In genomic region chr9:124860582-124861341, GRCh38 we compare ENCODE assay signal across 8 cellular contexts. TPM values are rescaled to one million over a fixed set of nuclear protein-coding genes. Genes with fewer than 3 reads are reported as not detected.
DNase-seq lines count a peak whose midpoint lies in the region; ATAC-seq and TF ChIP-seq lines count a peak whose summit lies in the region.

No MANE protein-coding gene starts in this region.

- no peak overlapping the region for H2AFZ ChIP-seq in parathyroid adenoma

- no peak for ATAC-seq in GM18502 (IDR thresholded peaks at IDR 0.05; ENCODE audit: poor library complexity, unreplicated experiment)

- whole genome bisulfite sequencing in esophagus, 2 donors, result 6 to 7% methylated on average over 12 of the region's 12 CpGs

- peaks cover 41% of the 10 kb centered on the region for H3K79me2 ChIP-seq in DOHH2 (ENCODE audit: control insufficient read depth, low read length)
- peaks cover 2% of the 10 kb centered on the region for H3K79me2 ChIP-seq in parathyroid adenoma

- H3K27ac ChIP-seq in DOHH2 (ENCODE audit: low read depth, low read length) (peak overlapping the region; percentile 79), Peyer's patch (peak overlapping the region; percentile 91 to 94 (median 92)), esophagus (ENCODE audit: low read depth in 2 of 2, low read length in 1 of 2) (peak overlapping the region; percentile 87 to 94), parathyroid adenoma (no peak overlapping the region)

- H3K27me3 ChIP-seq in DOHH2 (ENCODE audit: control insufficient read depth, low read length) (no peaks in the 10 kb centered on the region), Peyer's patch (no peaks in the 10 kb centered on the region), esophagus (ENCODE audit: control insufficient read depth in 1 of 2, insufficient read depth in 2 of 2, low read length in 2 of 2) (no peaks in the 10 kb centered on the region), parathyroid adenoma (ENCODE audit: control insufficient read depth, insufficient read depth, low read length) (no peaks in the 10 kb centered on the region)

- H3K9ac ChIP-seq in parathyroid adenoma, result no peak overlapping the region

- H3K4me3 ChIP-seq in DOHH2 (ENCODE audit: low read length) (peak overlapping the region; percentile 77), Peyer's patch (peak overlapping the region; percentile 74 to 93 (median 76)), esophagus (ENCODE audit: low read depth in 1 of 2, low read length in 2 of 2) (peak overlapping the region; percentile 87 to 92), parathyroid adenoma (ENCODE audit: low read depth, low read length) (peak overlapping the region; percentile 90)

- no peak for TF ChIP-seq POLR2A in Peyer's patch (IDR thresholded peaks at IDR 0.05)

- H3K4me1 ChIP-seq in DOHH2 (ENCODE audit: control insufficient read depth, low read length) (peaks cover 28% of the 10 kb centered on the region), Peyer's patch (peaks cover 6 to 34% (median 8%) of the 10 kb centered on the region in 4 donors), esophagus (ENCODE audit: control insufficient read depth in 2 of 2, insufficient read depth in 2 of 2, low read length in 1 of 2) (peaks cover 2 to 6% of the 10 kb centered on the region in 2 donors), parathyroid adenoma (peaks cover 7% of the 10 kb centered on the region)

- peaks cover 35% of the 10 kb centered on the region for H4K20me1 ChIP-seq in DOHH2 (ENCODE audit: control insufficient read depth, insufficient read depth, low read depth, low read length)

- TF ChIP-seq CTCF in DOHH2 (IDR thresholded peaks at IDR 0.05; ENCODE audit: low read depth, low read length, poor library complexity, severe bottlenecking) (no peak), Peyer's patch (IDR thresholded peaks at IDR 0.05) (no peak), parathyroid adenoma (IDR thresholded peaks at IDR 0.05) (no peak)

- peaks cover 47% of the 10 kb centered on the region for H3F3A ChIP-seq in DOHH2 (ENCODE audit: control insufficient read depth, insufficient read depth)

- H3K36me3 ChIP-seq in DOHH2 (ENCODE audit: control insufficient read depth, low read length) (peaks cover 57% of the 10 kb centered on the region), Peyer's patch (peaks cover 0 to 35% (median 0%) of the 10 kb centered on the region in 3 donors), esophagus (ENCODE audit: control insufficient read depth in 2 of 2, insufficient read depth in 2 of 2, low read length in 1 of 2) (peaks cover 10 to 41% of the 10 kb centered on the region in 2 donors), parathyroid adenoma (ENCODE audit: control insufficient read depth, insufficient read depth, low read length) (no peaks in the 10 kb centered on the region)

- DNase-seq in Peyer's patch, result no peak
- no peak for DNase-seq in NCI-H1694 (lab: John Stamatoyannopoulos, UW)
- no peak for DNase-seq in GOT3 (lab: John Stamatoyannopoulos, UW)
- no peak for DNase-seq in NCI-H2107 (lab: John Stamatoyannopoulos, UW)

- H3K4me2 ChIP-seq in DOHH2 (ENCODE audit: low read length) (peak overlapping the region; percentile 76), parathyroid adenoma (ENCODE audit: low read length) (peak overlapping the region; percentile 73)

- no peaks in the 10 kb centered on the region for H3K9me3 ChIP-seq in DOHH2 (ENCODE audit: control insufficient read depth, insufficient read depth, low read length)
- H3K9me3 ChIP-seq in Peyer's patch, result no peaks in the 10 kb centered on the region
- H3K9me3 ChIP-seq in esophagus (ENCODE audit: control insufficient read depth in 2 of 2, insufficient read depth in 1 of 2, low read depth in 1 of 2, low read length in 1 of 2), result no peaks in the 10 kb centered on the region
- H3K9me3 ChIP-seq in parathyroid adenoma (ENCODE audit: control insufficient read depth, low read length), result no peaks in the 10 kb centered on the region

- no peaks in the 10 kb centered on the region for H3K9me2 ChIP-seq in DOHH2 (replicated peaks; ENCODE audit: control insufficient read depth, low read length)

RNA-seq across cellular contexts. Expression of gene RPL35, which starts 1.0 kb away (rescaled TPM):
- 1,000 to 10,000 TPM in 1 of 4 donors, 100 to 1,000 TPM in 3; 462 to 1,338 (median 588) TPM for total RNA-seq in Peyer's patch
- polyA plus RNA-seq in esophagus, result 1,000 to 10,000 TPM; 3,603 to 5,640 TPM

RNA-seq across cellular contexts. Expression of gene ARPC5L, which starts 1.2 kb away (rescaled TPM):
- 10 to 100 TPM; 15.7 to 23.5 (median 18.0) TPM for total RNA-seq in Peyer's patch
- 10 to 100 TPM; 30.2 to 64.4 TPM for polyA plus RNA-seq in esophagus

RNA-seq across cellular contexts. Expression of gene WDR38, which starts 7.5 kb away (rescaled TPM):
- total RNA-seq in Peyer's patch, result not detected
- not detected for polyA plus RNA-seq in esophagus
